ENCODE assay signal across 20 cellular contexts in genomic region chr12:28486521-28486920, GRCh38.
"Had no signal": no experiment of that assay in that cellular context is flagged by ENCODE, and none has a peak within 500 bp of the region (broad histone marks: within the 10 kb centered on the region; RNA-seq: fewer than 3 reads in every experiment).

No MANE protein-coding gene starts in this region.

- H3K9me3 ChIP-seq: psoas muscle, right atrium auricular region, suprapubic skin, tibial artery, upper lobe of right lung had no signal

- H2AFZ ChIP-seq: parathyroid adenoma had no signal

- H3K79me2 ChIP-seq: parathyroid adenoma had no signal

- H3K27me3 ChIP-seq: brain microvascular endothelial cell, right atrium auricular region, suprapubic skin, tibial artery, upper lobe of right lung had no signal

- DNase-seq: activated CD4-positive, alpha-beta T cell treated with anti-CD3 and anti-CD28 coated beads for 4 hours; activated CD4-positive, alpha-beta T cell treated with anti-CD3 and anti-CD28 coated beads, Interleukin-2, amount 50 U/mL, for 4 hours; activated naive CD4-positive, alpha-beta T cell treated with Interleukin-2 at 50 U/mL for 16 hours; activated T-cell treated with anti-CD3 and anti-CD28 coated beads for 4 hours; activated T-cell treated with anti-CD3 and anti-CD28 coated beads, Interleukin-2, amount 50 U/mL, for 72 hours; aorta; brain microvascular endothelial cell; cortex of kidney; effector memory CD8-positive, alpha-beta T cell; left colon; mammary epithelial cell; naive B cell; psoas muscle; stimulated activated naive CD4-positive, alpha-beta T cell; tibial artery; upper lobe of right lung had no signal

- FAIRE-seq: keratinocyte had no signal

- ATAC-seq: activated T-cell treated with anti-CD3 and anti-CD28 coated beads, Interleukin-2, amount 50 U/mL, for 72 hours; effector memory CD8-positive, alpha-beta T cell; left colon; psoas muscle; upper lobe of right lung had no signal

- H3K4me3 ChIP-seq: psoas muscle, right atrium auricular region, suprapubic skin, tibial artery, upper lobe of right lung had no signal

- H3K9ac ChIP-seq: parathyroid adenoma had no signal

- H3K36me3 ChIP-seq: brain microvascular endothelial cell, right atrium auricular region, tibial artery, upper lobe of right lung had no signal

- H3K4me1 ChIP-seq: parathyroid adenoma, psoas muscle, right atrium auricular region, suprapubic skin, tibial artery, upper lobe of right lung had no signal

- H3K27ac ChIP-seq: brain microvascular endothelial cell, parathyroid adenoma, psoas muscle, right atrium auricular region, suprapubic skin, tibial artery, upper lobe of right lung had no signal
